26 cellular contexts compared by ENCODE assay signal in genomic region chr22:26050079-26050478, GRCh38.
"Had no signal": no experiment of that assay in that cellular context is flagged by ENCODE, and none has a peak within 500 bp of the region (broad histone marks: within the 10 kb centered on the region; RNA-seq: fewer than 3 reads in every experiment).

No MANE protein-coding gene starts in this region.

- FAIRE-seq: colon had no signal

- DNase-seq: activated CD4-positive, alpha-beta memory T cell treated with anti-CD3 and anti-CD28 coated beads, Interleukin-2, amount 10 ng/mL, durations not matched to agents 7 days and 5 days; activated CD4-positive, alpha-beta T cell treated with anti-CD3 and anti-CD28 coated beads for 1 hour; activated CD4-positive, alpha-beta T cell treated with anti-CD3 and anti-CD28 coated beads for 4 hours; activated CD4-positive, alpha-beta T cell treated with anti-CD3 and anti-CD28 coated beads, Interleukin-2, amount 10 ng/mL, durations not matched to agents 7 days and 5 days; activated CD4-positive, alpha-beta T cell treated with anti-CD3 and anti-CD28 coated beads, Interleukin-2, amount 50 U/mL, for 4 hours; activated CD8-positive, alpha-beta memory T cell treated with anti-CD3 and anti-CD28 coated beads, Interleukin-2, amount 50 U/mL, for 48 hours; activated gamma-delta T cell; activated naive CD4-positive, alpha-beta T cell; activated naive CD4-positive, alpha-beta T cell treated with anti-CD3 and anti-CD28 coated beads, Interleukin-2, amount 10 ng/mL, durations not matched to agents 7 days and 5 days; activated naive CD8-positive, alpha-beta T cell treated with anti-CD3 and anti-CD28 coated beads, Interleukin-2, amount 10 ng/mL, durations not matched to agents 7 days and 5 days; activated T-cell treated with anti-CD3 and anti-CD28 coated beads for 4 hours; activated T-cell treated with anti-CD3 and anti-CD28 coated beads, Interleukin-2, amount 50 U/mL, for 24 hours; activated T-cell treated with anti-CD3 and anti-CD28 coated beads, Interleukin-2, amount 50 U/mL, for 72 hours; caudate nucleus; cortex of kidney; dermis blood vessel endothelial cell; effector CD4-positive, alpha-beta T cell; effector memory CD8-positive, alpha-beta T cell; erythroblast; foreskin keratinocyte; gastrocnemius medialis; glutamatergic neuron; heart left ventricle; hypothalamus; T1000 had no signal
